27 cellular contexts compared by ENCODE assay signal in genomic region chr3:189108032-189108431, GRCh38.
DNase-seq lines count a peak whose midpoint lies in the region; ATAC-seq and TF ChIP-seq lines count a peak whose summit lies in the region.
"Had no signal": no experiment of that assay in that cellular context is flagged by ENCODE, and none has a peak within 500 bp of the region (broad histone marks: within the 10 kb centered on the region; RNA-seq: fewer than 3 reads in every experiment).

No MANE protein-coding gene starts in this region.

- H2AK5ac ChIP-seq in mesenchymal stem cell (ENCODE audit: low read length, severe bottlenecking) = no peak overlapping the region

- H3K27me3 ChIP-seq in mesenchymal stem cell (ENCODE audit: control insufficient read depth in 1 of 2, insufficient read depth in 1 of 2, low read length in 2 of 2) = peaks cover 0 to 12% of the 10 kb centered on the region in 2 experiments
- H3K27me3 ChIP-seq in CD8-positive, alpha-beta T cell (ENCODE audit: insufficient read depth, low read length) = no peaks in the 10 kb centered on the region
- H3K27me3 ChIP-seq: breast epithelium, colonic mucosa, esophagus squamous epithelium, upper lobe of left lung had no signal

- peak overlapping the region in 2 of 3 experiments; percentile 10 to 50 for H3K27ac Mint-ChIP-seq in nephron
- H3K27ac Mint-ChIP-seq in CD8-positive, alpha-beta T cell = no peak overlapping the region
- H3K27ac Mint-ChIP-seq: endodermal cell; stimulated activated naive CD8-positive, alpha-beta T cell treated with anti-CD3 and anti-CD28 coated beads, Interleukin-15, Interleukin-2, amounts not matched to agents 100 ng/mL and 50 ng/mL, for 24 hours had no signal

- POLR2A ChIA-PET in AG04449 (lab: Yijun Ruan, JAX) = no interaction called here
- POLR2A ChIA-PET in CD8-positive, alpha-beta T cell (lab: Charles Lee) = no interaction called here

- H3K4ac ChIP-seq in mesenchymal stem cell (ENCODE audit: low read depth in 1 of 2, low read length in 2 of 2) = no peak overlapping the region

- peaks cover 4% of the 10 kb centered on the region for H3K9me3 Mint-ChIP-seq in nephron
- H3K9me3 Mint-ChIP-seq in CD8-positive, alpha-beta T cell = peaks cover 3% of the 10 kb centered on the region
- H3K9me3 Mint-ChIP-seq: stimulated activated naive CD8-positive, alpha-beta T cell treated with anti-CD3 and anti-CD28 coated beads, Interleukin-15, Interleukin-2, amounts not matched to agents 100 ng/mL and 50 ng/mL, for 24 hours had no signal

- TF ChIP-seq CTCF in AG04449 (IDR thresholded peaks at IDR 0.05; ENCODE audit: insufficient read depth, low read length, missing control alignments) (no peak), nephron (IDR thresholded peaks at IDR 0.05; ENCODE audit: unreplicated experiment in 3 of 3) (no peak)
- TF ChIP-seq CTCF in CD8-positive, alpha-beta T cell (IDR thresholded peaks at IDR 0.05) = no peak

- no peak overlapping the region for H4K91ac ChIP-seq in mesenchymal stem cell (ENCODE audit: low read length)

- H2BK5ac ChIP-seq in mesenchymal stem cell (ENCODE audit: low read depth, low read length, poor library complexity, severe bottlenecking) = no peak overlapping the region

- no peak overlapping the region for H2BK12ac ChIP-seq in mesenchymal stem cell (ENCODE audit: low read length in 2 of 2)

- peaks cover 9% of the 10 kb centered on the region for H3K9me3 ChIP-seq in mesenchymal stem cell (ENCODE audit: control insufficient read depth, low read length)
- H3K9me3 ChIP-seq in CD8-positive, alpha-beta T cell (ENCODE audit: low read length) = no peaks in the 10 kb centered on the region
- H3K9me3 ChIP-seq: breast epithelium, colonic mucosa, esophagus squamous epithelium, HAP-1, upper lobe of left lung had no signal

- H2BK15ac ChIP-seq in mesenchymal stem cell (ENCODE audit: low read depth, poor library complexity, severe bottlenecking) = no peak overlapping the region

- H2BK120ac ChIP-seq in mesenchymal stem cell (ENCODE audit: low read depth, low read length) = no peak overlapping the region

- no peaks in the 10 kb centered on the region for H3K36me3 ChIP-seq in mesenchymal stem cell (ENCODE audit: control insufficient read depth in 1 of 2, insufficient read depth in 2 of 2, low read depth in 1 of 2, low read length in 2 of 2)
- no peaks in the 10 kb centered on the region for H3K36me3 ChIP-seq in CD8-positive, alpha-beta T cell (ENCODE audit: insufficient read depth, low read length)
- H3K36me3 ChIP-seq: breast epithelium, colonic mucosa, esophagus squamous epithelium, HAP-1, upper lobe of left lung had no signal

- H4K8ac ChIP-seq in mesenchymal stem cell (ENCODE audit: low read length) = no peak overlapping the region

- CTCF ChIA-PET in AG04449 (lab: Yijun Ruan, JAX) = interaction anchor here (1.0 kb wide), 1 partner anchor 24 kb away, joined by 3 read pairs; no protein-coding TSS in a partner anchor
- CTCF ChIA-PET in CD8-positive, alpha-beta T cell (lab: Charles Lee) = no interaction called here

- WGBS in mesenchymal stem cell = 77% methylated on average over 2 of the region's 2 CpGs

- H3K79me1 ChIP-seq in mesenchymal stem cell (replicated peaks; ENCODE audit: low read length, poor library complexity, severe bottlenecking) = no peaks in the 10 kb centered on the region

- H3K27ac ChIP-seq in mesenchymal stem cell (ENCODE audit: low read length, poor library complexity, severe bottlenecking) = no peak overlapping the region
- no peak overlapping the region for H3K27ac ChIP-seq in CD8-positive, alpha-beta T cell (ENCODE audit: low read depth, low read length)
- H3K27ac ChIP-seq: breast epithelium, colonic mucosa, esophagus squamous epithelium, upper lobe of left lung had no signal

- intact Hi-C loops in CD8-positive, alpha-beta T cell (cut with DNase I, micrococcal nuclease) = no loop called here

- no peak overlapping the region for H3K4me3 ChIP-seq in AG04449 (ENCODE audit: low read depth, low read length)
- H3K4me3 ChIP-seq in mesenchymal stem cell (ENCODE audit: insufficient read depth in 1 of 2, low read depth in 1 of 2, low read length in 2 of 2) = no peak overlapping the region
- H3K4me3 ChIP-seq in CD8-positive, alpha-beta T cell (ENCODE audit: low read depth, low read length) = no peak overlapping the region
- H3K4me3 ChIP-seq: breast epithelium, colonic mucosa, esophagus squamous epithelium, HAP-1, lung, upper lobe of left lung had no signal

- peaks cover 4% of the 10 kb centered on the region for H3K27me3 Mint-ChIP-seq in nephron (ENCODE audit: low read depth)
- H3K27me3 Mint-ChIP-seq in CD8-positive, alpha-beta T cell (ENCODE audit: low read depth) = peaks cover 14% of the 10 kb centered on the region

- no peak overlapping the region for H3K23ac ChIP-seq in mesenchymal stem cell (ENCODE audit: low read length in 2 of 2)

- DNase-seq in AG04449 (ENCODE audit: low read depth, low spot score) (peak; percentile 26), EL (peak; percentile 23), NCI-H82 treated with DMSO at 0.1 percent for 48 hours (lab: John Stamatoyannopoulos, UW; ENCODE audit: unreplicated experiment) (peak; percentile 5), HuH-7 (ENCODE audit: low spot score) (no peak), mesenchymal stem cell (no peak), occipital lobe (lab: John Stamatoyannopoulos, UW) (no peak)
- no peak for DNase-seq in CD8-positive, alpha-beta T cell
- DNase-seq: ACHN; activated CD4-positive, CD25-positive, alpha-beta regulatory T cell; activated naive CD4-positive, alpha-beta T cell treated with Interleukin-2 at 50 U/mL for 16 hours; activated T-cell treated with anti-CD3 and anti-CD28 coated beads, Interleukin-2, amount 50 U/mL, for 1 hour; amniotic stem cell; colonic mucosa; endodermal cell; esophagus squamous epithelium; KBM-7; kidney; NCI-H2029; NCI-H526; stimulated activated CD4-positive, alpha-beta T cell treated with anti-CD3 and anti-CD28 coated beads, Interleukin-12 subunit alpha, Interleukin-12 subunit beta, amount 100 ng/mL, for 4 hours; stimulated activated CD4-positive, alpha-beta T cell treated with anti-CD3 and anti-CD28 coated beads, Interleukin-4, amount 100 ng/mL, for 4 hours; upper lobe of left lung had no signal

- ATAC-seq in CD8-positive, alpha-beta T cell = no peak

- H3K4me3 Mint-ChIP-seq in nephron = no peak overlapping the region
- H3K4me3 Mint-ChIP-seq in CD8-positive, alpha-beta T cell = no peak overlapping the region
- H3K4me3 Mint-ChIP-seq: endodermal cell; stimulated activated naive CD8-positive, alpha-beta T cell treated with anti-CD3 and anti-CD28 coated beads, Interleukin-15, Interleukin-2, amounts not matched to agents 100 ng/mL and 50 ng/mL, for 24 hours had no signal

- H2AFZ ChIP-seq in mesenchymal stem cell (ENCODE audit: low read depth, low read length) = no peak overlapping the region

- H3K9ac ChIP-seq in mesenchymal stem cell (ENCODE audit: low read length) = no peak overlapping the region

- no peaks in the 10 kb centered on the region for H3K4me1 ChIP-seq in mesenchymal stem cell (ENCODE audit: control insufficient read depth, insufficient read depth, low read depth, low read length)
- H3K4me1 ChIP-seq in CD8-positive, alpha-beta T cell (ENCODE audit: insufficient read depth, low read length) = no peaks in the 10 kb centered on the region
- H3K4me1 ChIP-seq: breast epithelium, colonic mucosa, esophagus squamous epithelium, HAP-1, upper lobe of left lung had no signal

- no peak overlapping the region for H3K14ac ChIP-seq in mesenchymal stem cell (ENCODE audit: low read length in 2 of 2)

- no peak overlapping the region for H3K18ac ChIP-seq in mesenchymal stem cell (ENCODE audit: low read depth in 1 of 2, low read length in 2 of 2)

- H3K4me2 ChIP-seq in mesenchymal stem cell (ENCODE audit: low read length, poor library complexity, severe bottlenecking) = no peak overlapping the region

- H3K36me3 Mint-ChIP-seq in nephron (ENCODE audit: low read depth) = no peaks in the 10 kb centered on the region
- H3K36me3 Mint-ChIP-seq in CD8-positive, alpha-beta T cell = no peaks in the 10 kb centered on the region

- no peaks in the 10 kb centered on the region for H3K4me1 Mint-ChIP-seq in nephron
- no peaks in the 10 kb centered on the region for H3K4me1 Mint-ChIP-seq in CD8-positive, alpha-beta T cell (ENCODE audit: low read depth)
- H3K4me1 Mint-ChIP-seq: endodermal cell had no signal

Comparison
In these comparisons a context has a peak if more than half of its experiments do, and no peak if none do; other contexts are left out.
1. DNase-seq: peak in AG04449 (single experiment), EL (single experiment) and NCI-H82 treated with DMSO at 0.1 percent for 48 hours (single experiment); none in HuH-7 (single experiment), mesenchymal stem cell (single experiment), CD8-positive, alpha-beta T cell (0 of 7) and occipital lobe (single experiment).